Comparison of ENCODE assay signal across 1 cellular context in the genomic region with DNA sequence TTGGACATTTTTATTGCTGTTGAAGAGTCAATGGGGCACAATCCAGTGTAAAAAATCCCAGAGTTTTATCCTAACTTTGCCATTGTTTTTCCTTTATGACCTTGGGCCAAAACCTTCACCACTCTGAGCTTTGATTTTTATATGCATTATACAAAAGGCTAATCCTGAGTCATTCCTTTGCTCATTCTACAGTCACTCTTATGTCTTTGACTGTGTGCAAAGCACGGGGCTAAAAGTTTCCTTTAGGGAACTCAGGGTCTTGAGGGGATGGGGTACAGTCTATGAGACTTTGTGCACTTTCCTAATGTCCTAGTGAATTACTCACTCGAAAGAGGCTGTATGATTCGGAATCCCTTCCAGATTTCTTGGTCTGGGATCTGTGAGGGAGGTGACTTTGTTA.
TF ChIP-seq lines count a peak whose summit lies in the region.

No MANE protein-coding gene starts in this region.

TF ChIP-seq in SK-N-SH, 30 proteins besides CTCF, POLR2A, EP300 and RAD21 (continued from another document):
- no peak for TF ChIP-seq USF2 (IDR thresholded peaks at IDR 0.05; ENCODE audit: borderline replicate concordance, low read depth, low read length)
